In the genomic region with DNA sequence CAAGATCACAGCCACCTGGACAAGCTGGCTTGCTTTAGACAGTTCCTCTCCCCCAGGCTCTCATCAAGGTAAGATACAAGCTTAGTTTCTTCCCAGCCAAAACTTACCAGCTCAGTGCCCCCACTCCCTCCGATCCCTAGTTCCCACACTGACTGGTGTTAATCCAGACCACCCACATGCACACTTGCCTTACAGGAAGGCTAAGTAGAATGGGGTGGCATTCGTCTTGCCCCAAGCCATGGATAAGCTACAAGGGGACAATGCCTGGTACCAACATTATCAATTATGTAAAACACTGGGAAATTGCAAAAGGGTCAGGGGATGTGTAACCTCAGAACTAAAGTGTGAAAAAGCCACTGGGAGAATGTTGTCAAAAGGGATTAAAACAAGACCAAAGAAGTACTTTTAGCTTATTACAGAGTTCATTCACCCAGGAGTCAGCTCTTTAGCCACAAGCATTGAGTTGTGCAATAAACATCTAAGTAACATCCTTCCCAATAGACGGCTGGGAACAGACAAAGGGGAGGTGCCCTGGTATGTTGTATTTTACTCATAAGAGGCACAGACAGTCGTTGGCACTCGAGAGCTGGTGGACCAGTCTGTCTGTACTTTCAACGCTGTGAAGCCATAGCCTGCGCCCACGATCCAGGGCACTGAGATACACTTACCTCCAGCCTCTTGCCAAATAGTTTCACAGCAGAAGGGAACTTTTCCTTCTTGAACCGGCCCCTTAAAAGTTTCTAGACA, we compare ENCODE assay signal across 8 cellular contexts. TPM values are rescaled to one million over a fixed set of nuclear protein-coding genes. Genes with fewer than 3 reads are reported as not detected.
DNase-seq lines count a peak whose midpoint lies in the region; ATAC-seq and TF ChIP-seq lines count a peak whose summit lies in the region.

No MANE protein-coding gene starts in this region.

- no peak for TF ChIP-seq CTCF in fibroblast of mammary gland (conservative IDR thresholded peaks at IDR 0.05; ENCODE audit: control insufficient read depth, insufficient read depth, low read depth, low read length)

- peaks cover 13% of the 10 kb centered on the region for H3K9me3 Mint-ChIP-seq in activated naive CD4-positive, alpha-beta T cell treated with anti-CD3 and anti-CD28 coated beads, Interleukin-2, amount 10 ng/mL, durations not matched to agents 7 days and 5 days
- no peaks in the 10 kb centered on the region for H3K9me3 Mint-ChIP-seq in T-cell

- H3K36me3 Mint-ChIP-seq in activated naive CD4-positive, alpha-beta T cell treated with anti-CD3 and anti-CD28 coated beads, Interleukin-2, amount 10 ng/mL, durations not matched to agents 7 days and 5 days: peaks cover 60% of the 10 kb centered on the region
- H3K36me3 Mint-ChIP-seq in T-cell: peaks cover 34% of the 10 kb centered on the region

- H3K27ac Mint-ChIP-seq in activated naive CD4-positive, alpha-beta T cell treated with anti-CD3 and anti-CD28 coated beads, Interleukin-2, amount 10 ng/mL, durations not matched to agents 7 days and 5 days: peak overlapping the region; percentile 79
- H3K27ac Mint-ChIP-seq in T-cell: peak overlapping the region; percentile 63 to 84

- ATAC-seq in T-cell (replicated peaks in 1 of 4) (no peak), HG03457 (IDR thresholded peaks at IDR 0.05; ENCODE audit: unreplicated experiment) (no peak), HG02852 (IDR thresholded peaks at IDR 0.05; ENCODE audit: unreplicated experiment) (no peak)

- H3K4me3 Mint-ChIP-seq in activated naive CD4-positive, alpha-beta T cell treated with anti-CD3 and anti-CD28 coated beads, Interleukin-2, amount 10 ng/mL, durations not matched to agents 7 days and 5 days: peak overlapping the region; percentile 83
- H3K4me3 Mint-ChIP-seq in T-cell: peak overlapping the region; percentile 84 to 87 (median 85)

- CTCF ChIA-PET in activated naive CD4-positive, alpha-beta T cell treated with anti-CD3 and anti-CD28 coated beads, Interleukin-2, amount 10 ng/mL, durations not matched to agents 7 days and 5 days (lab: Charles Lee): interaction anchor here (1.7 kb wide), 1 partner anchor 8 kb away, joined by 4 read pairs; no protein-coding TSS in a partner anchor
- CTCF ChIA-PET in T-cell (lab: Charles Lee): interaction anchor here in 1 of 2 donors (0.7 kb wide), 1 partner anchor 74 kb away, joined by 3 read pairs; no protein-coding TSS in a partner anchor

- no peak for DNase-seq in activated naive CD4-positive, alpha-beta T cell treated with anti-CD3 and anti-CD28 coated beads, Interleukin-2, amount 10 ng/mL, durations not matched to agents 7 days and 5 days
- no peak for DNase-seq in activated naive CD4-positive, alpha-beta T cell treated with anti-CD3 and anti-CD28 coated beads, Interleukin-2, amount 50 U/mL, for 16 hours
- DNase-seq in T-cell (no peak), fibroblast of mammary gland (ENCODE audit: low read depth) (peak; percentile 88), non-pigmented ciliary epithelial cell (ENCODE audit: low read depth) (peak; percentile 32)
- no peak for DNase-seq in stimulated activated CD4-positive, alpha-beta T cell treated with anti-CD3 and anti-CD28 coated beads, Interleukin-4, amount 100 ng/mL, for 1 hour

- POLR2A ChIA-PET in T-cell (lab: Charles Lee): no interaction called here

- peaks cover 51% of the 10 kb centered on the region for H3K4me1 Mint-ChIP-seq in activated naive CD4-positive, alpha-beta T cell treated with anti-CD3 and anti-CD28 coated beads, Interleukin-2, amount 10 ng/mL, durations not matched to agents 7 days and 5 days
- H3K4me1 Mint-ChIP-seq in T-cell: peaks cover 40 to 44% (median 40%) of the 10 kb centered on the region in 3 donors

- H3K4me3 ChIP-seq in fibroblast of mammary gland (ENCODE audit: control insufficient read depth, low read depth, low read length): peak overlapping the region; percentile 72

- no peaks in the 10 kb centered on the region for H3K27me3 Mint-ChIP-seq in activated naive CD4-positive, alpha-beta T cell treated with anti-CD3 and anti-CD28 coated beads, Interleukin-2, amount 10 ng/mL, durations not matched to agents 7 days and 5 days
- H3K27me3 Mint-ChIP-seq in T-cell: no peaks in the 10 kb centered on the region

RNA-seq across cellular contexts. Expression of a gene that starts 1.1 kb away (rescaled TPM):
- 10 to 100 TPM; 17.8 to 22.6 (median 21.1) TPM for total RNA-seq in T-cell

RNA-seq across cellular contexts. Expression of a gene that starts 5.9 kb away (rescaled TPM):
- 100 to 1,000 TPM; 125 to 190 (median 162) TPM for total RNA-seq in T-cell

Comparison
In these comparisons a context has a peak if more than half of its experiments do, and no peak if none do; other contexts are left out.
1. DNase-seq: peak in fibroblast of mammary gland (single experiment) and non-pigmented ciliary epithelial cell (single experiment); none in activated naive CD4-positive, alpha-beta T cell treated with anti-CD3 and anti-CD28 coated beads, Interleukin-2, amount 10 ng/mL, durations not matched to agents 7 days and 5 days (single experiment), activated naive CD4-positive, alpha-beta T cell treated with anti-CD3 and anti-CD28 coated beads, Interleukin-2, amount 50 U/mL, for 16 hours (single experiment), T-cell (0 of 34) and stimulated activated CD4-positive, alpha-beta T cell treated with anti-CD3 and anti-CD28 coated beads, Interleukin-4, amount 100 ng/mL, for 1 hour (single experiment).